In genomic region chr19:45368737-45369340, GRCh38 we compare ENCODE assay signal across 13 cellular contexts. TPM values are rescaled to one million over a fixed set of nuclear protein-coding genes. Genes with fewer than 3 reads are reported as not detected.
DNase-seq lines count a peak whose midpoint lies in the region; ATAC-seq, FAIRE-seq and TF ChIP-seq lines count a peak whose summit lies in the region.
"Had no signal": no experiment of that assay in that cellular context is flagged by ENCODE, and none has a peak within 500 bp of the region (broad histone marks: within the 10 kb centered on the region; RNA-seq: fewer than 3 reads in every experiment).

No MANE protein-coding gene starts in this region.

- ATAC-seq in GM18519 (IDR thresholded peaks at IDR 0.05; ENCODE audit: low FRiP score, unreplicated experiment) (no peak), HG02623 (IDR thresholded peaks at IDR 0.05; ENCODE audit: unreplicated experiment) (no peak)

- TF ChIP-seq POLR2A in breast epithelium (IDR thresholded peaks at IDR 0.05) (no peak), endothelial cell of umbilical vein (IDR thresholded peaks at IDR 0.05; ENCODE audit: low read depth, low read length) (no peak)

- H3K4me3 Mint-ChIP-seq in MCF 10A (ENCODE audit: unreplicated experiment) (peak overlapping the region; percentile 54), type B pancreatic cell (peak overlapping the region; percentile 78)

- no peak overlapping the region for H3K4me3 ChIP-seq in breast epithelium
- 0 out of 2 replicates have a peak overlapping the region, but pooled peaks have one; percentile 83 for H3K4me3 ChIP-seq in OCI-LY3 (ENCODE audit: low read length)
- H3K4me3 ChIP-seq in endothelial cell of umbilical vein (replicated peaks in 1 of 3; ENCODE audit: insufficient read depth in 1 of 3, low read depth in 1 of 3, low read length in 3 of 3) = peak overlapping the region in 1 of 3 experiments; percentile 14

- FAIRE-seq in endothelial cell of umbilical vein (lab: Jason Lieb, UNC) = no peak

- H3K4me1 ChIP-seq in breast epithelium (no peaks in the 10 kb centered on the region), OCI-LY3 (ENCODE audit: low read length) (peaks cover 13% of the 10 kb centered on the region; the same call in 1 of the 2 replicates), endothelial cell of umbilical vein (ENCODE audit: control insufficient read depth, extremely low read depth, insufficient read depth, low read length) (peaks cover 5% of the 10 kb centered on the region)

- DNase-seq in MCF 10A (ENCODE audit: unreplicated experiment) (no peak), breast epithelium (ENCODE audit: low spot score in 2 of 2) (no peak), endothelial cell of umbilical vein (ENCODE audit: low read depth, low spot score) (no peak), type B pancreatic cell (ENCODE audit: extremely low spot score, unreplicated experiment) (no peak), OCI-M1 (lab: John Stamatoyannopoulos, UW) (no peak)
- DNase-seq: hippocampal formation; stimulated activated CD4-positive, alpha-beta T cell treated with anti-CD3 and anti-CD28 coated beads, Interleukin-1b, Interleukin-23, amount 100 ng/mL, for 48 hours had no signal

- H3K4me2 ChIP-seq in OCI-LY3 (ENCODE audit: low read length) (peak overlapping the region; percentile 85), endothelial cell of umbilical vein (ENCODE audit: insufficient read depth, low read length) (peak overlapping the region; percentile 25)

- H3K9ac ChIP-seq in OCI-LY3 (ENCODE audit: low read length) (no peak overlapping the region), endothelial cell of umbilical vein (replicated peaks; ENCODE audit: extremely low read depth, insufficient read depth, low read length) (no peak overlapping the region)

- BruUV-seq in MCF 10A (replicated peaks; lab: Mats Ljungman, UMichigan) (TSS peak; percentile 7), endothelial cell of umbilical vein (replicated peaks; lab: Mats Ljungman, UMichigan) (no TSS peak)

- CTCF ChIA-PET in MCF 10A (lab: Yijun Ruan, JAX) (interaction anchor here (0.6 to 1.1 kb wide), 4 partner anchors 16 to 116 kb away, joined by 3 to 6 read pairs (median 4); no protein-coding TSS in a partner anchor), endothelial cell of umbilical vein (lab: Charles Lee) (interaction anchor here (1.0 to 1.6 kb wide), 2 partner anchors 21 to 34 kb away, joined by 4 to 8 read pairs; no protein-coding TSS in a partner anchor)

- H3K27ac Mint-ChIP-seq in MCF 10A (ENCODE audit: low read depth, unreplicated experiment) (no peak overlapping the region), type B pancreatic cell (no peak overlapping the region)

- intact Hi-C loops in MCF 10A (cut with micrococcal nuclease) (no loop called here), breast epithelium (cut with DNase I; ENCODE audit: low total_unique reads) (loop anchor here (2.0 kb wide), 1 partner anchor 58 kb away; no protein-coding TSS in a partner anchor), endothelial cell of umbilical vein (cut with micrococcal nuclease) (no loop called here)

- H3K27ac ChIP-seq in breast epithelium (no peak overlapping the region), OCI-LY3 (ENCODE audit: low read length) (no peak overlapping the region), endothelial cell of umbilical vein (ENCODE audit: insufficient read depth, low read depth, low read length) (no peak overlapping the region)
- H3K27ac ChIP-seq: thoracic aorta had no signal

- H3K4me1 Mint-ChIP-seq in MCF 10A (ENCODE audit: insufficient read depth, unreplicated experiment) = peaks cover 4% of the 10 kb centered on the region
- peaks cover 8% of the 10 kb centered on the region for H3K4me1 Mint-ChIP-seq in type B pancreatic cell (ENCODE audit: unreplicated experiment)

- H2AFZ ChIP-seq in OCI-LY3 (ENCODE audit: low read depth, low read length) (no peak overlapping the region), endothelial cell of umbilical vein (ENCODE audit: low read depth, low read length) (no peak overlapping the region)

- H3K36me3 Mint-ChIP-seq in MCF 10A (ENCODE audit: insufficient read depth, unreplicated experiment) (peaks cover 12% of the 10 kb centered on the region), type B pancreatic cell (no peaks in the 10 kb centered on the region)

- H3K27me3 ChIP-seq in breast epithelium (no peaks in the 10 kb centered on the region), OCI-LY3 (ENCODE audit: low read depth, low read length) (no peaks in the 10 kb centered on the region), endothelial cell of umbilical vein (ENCODE audit: control insufficient read depth in 2 of 2, insufficient read depth in 2 of 2, low read length in 2 of 2) (no peaks in the 10 kb centered on the region)

- TF ChIP-seq CTCF in MCF 10A (IDR thresholded peaks at IDR 0.05; ENCODE audit: unreplicated experiment) = no peak
- TF ChIP-seq CTCF in breast epithelium (IDR thresholded peaks at IDR 0.05) = no peak
- TF ChIP-seq CTCF in OCI-LY3 (IDR thresholded peaks at IDR 0.05; ENCODE audit: low read depth, low read length) = no peak
- TF ChIP-seq CTCF in endothelial cell of umbilical vein (IDR thresholded peaks at IDR 0.05; ENCODE audit: extremely low read depth in 1 of 2, insufficient read depth in 1 of 2, low read depth in 1 of 2, low read length in 2 of 2) = no peak
- no peak for TF ChIP-seq CTCF in type B pancreatic cell (conservative IDR thresholded peaks at IDR 0.05)

- H3K27me3 Mint-ChIP-seq in MCF 10A (ENCODE audit: insufficient read depth, unreplicated experiment) (no peaks in the 10 kb centered on the region), type B pancreatic cell (no peaks in the 10 kb centered on the region)

- H3K9me3 ChIP-seq in breast epithelium = no peaks in the 10 kb centered on the region
- no peaks in the 10 kb centered on the region for H3K9me3 ChIP-seq in OCI-LY3 (ENCODE audit: insufficient read depth, low read length)
- H3K9me3 ChIP-seq in endothelial cell of umbilical vein (replicated peaks; ENCODE audit: control insufficient read depth, insufficient read depth, low read length) = no peaks in the 10 kb centered on the region
- H3K9me3 ChIP-seq: thoracic aorta had no signal

- H3K79me2 ChIP-seq in OCI-LY3 (ENCODE audit: low read length) (peaks cover 23% of the 10 kb centered on the region), endothelial cell of umbilical vein (ENCODE audit: control insufficient read depth, insufficient read depth, low read length) (peaks cover 18% of the 10 kb centered on the region)

- dilution Hi-C loops in endothelial cell of umbilical vein (cut with MboI; ENCODE audit: extremely low pct_ligation_motif_present, low sequenced_read_pairs) = no loop called here

- H3K9me1 ChIP-seq in endothelial cell of umbilical vein (replicated peaks; ENCODE audit: control insufficient read depth, extremely low read depth, insufficient read depth, low read length) = no peaks in the 10 kb centered on the region

- H4K20me1 ChIP-seq in OCI-LY3 (ENCODE audit: insufficient read depth, low read length) = no peaks in the 10 kb centered on the region
- no peaks in the 10 kb centered on the region for H4K20me1 ChIP-seq in endothelial cell of umbilical vein (replicated peaks; ENCODE audit: control insufficient read depth, extremely low read depth, insufficient read depth, low read length)

- H3K9me3 Mint-ChIP-seq in MCF 10A (ENCODE audit: unreplicated experiment) (no peaks in the 10 kb centered on the region), type B pancreatic cell (no peaks in the 10 kb centered on the region)

- no peaks in the 10 kb centered on the region for H3K36me3 ChIP-seq in breast epithelium
- peaks cover 13% of the 10 kb centered on the region for H3K36me3 ChIP-seq in OCI-LY3 (replicated peaks; ENCODE audit: low read depth, low read length)
- peaks cover 0 to 3% of the 10 kb centered on the region in 2 experiments for H3K36me3 ChIP-seq in endothelial cell of umbilical vein (ENCODE audit: control insufficient read depth in 2 of 2, extremely low read depth in 1 of 2, insufficient read depth in 2 of 2, low read length in 2 of 2)
- H3K36me3 ChIP-seq: thoracic aorta had no signal

- POLR2A ChIA-PET in MCF 10A (lab: Yijun Ruan, JAX) (interaction anchor here (0.6 to 1.7 kb wide), 5 partner anchors 10 to 277 kb away, joined by 3 to 7 read pairs (median 3); no protein-coding TSS in a partner anchor), endothelial cell of umbilical vein (lab: Charles Lee) (no interaction called here)

RNA-seq across cellular contexts. Expression of gene ERCC2, which starts 1.5 kb away (rescaled TPM):
- total RNA-seq in MCF 10A (2022) (19.2 and 27.8 TPM in 2 replicates), breast epithelium (10 to 100 TPM in 1 of 3 donors, 1 to 10 TPM in 2; 6.4 to 11.5 (median 9.5) TPM), endothelial cell of umbilical vein (55.4 and 59.9 TPM in 2 replicates), type B pancreatic cell (ENCODE audit: low replicate concordance) (26.9 and 55.8 TPM in 2 replicates)
- polyA plus RNA-seq in endothelial cell of umbilical vein = 61.8 and 79.6 TPM in 2 replicates
- polyA plus RNA-seq in endothelial cell of umbilical vein (2011; cell fraction: cytosol; rRNA removed) = 34.0 and 34.3 TPM in 2 replicates
- 109 and 127 TPM in 2 replicates for polyA plus RNA-seq in endothelial cell of umbilical vein (2011; cell fraction: nucleus; rRNA removed)
- 63.0 and 81.8 TPM in 2 replicates for polyA plus RNA-seq in endothelial cell of umbilical vein (2012)
- 50.6 and 61.5 TPM in 2 replicates for polyA minus RNA-seq in endothelial cell of umbilical vein
- 6.1 TPM for polyA minus RNA-seq in endothelial cell of umbilical vein (2011; cell fraction: cytosol; rRNA and poly(A)+ RNA removed)
- 25.0 and 27.1 TPM in 2 replicates for polyA minus RNA-seq in endothelial cell of umbilical vein (2011; cell fraction: nucleus; rRNA and poly(A)+ RNA removed)

RNA-seq across cellular contexts. Expression of gene KLC3, which starts 28.3 kb away (rescaled TPM):
- total RNA-seq in MCF 10A (2022) (3.9 TPM in 2 replicates), breast epithelium (10 to 100 TPM in 1 of 3 donors, 1 to 10 TPM in 1, not detected in 1; 5.6 to 13.5 TPM), endothelial cell of umbilical vein (not detected in 2 replicates), type B pancreatic cell (ENCODE audit: low replicate concordance) (4.9 and 12.8 TPM in 2 replicates)
- polyA plus RNA-seq in endothelial cell of umbilical vein = not detected in 2 replicates
- not detected in 2 replicates for polyA plus RNA-seq in endothelial cell of umbilical vein (2011; cell fraction: cytosol; rRNA removed)
- polyA plus RNA-seq in endothelial cell of umbilical vein (2011; cell fraction: nucleus; rRNA removed) = not detected in 2 replicates
- not detected in 2 replicates for polyA plus RNA-seq in endothelial cell of umbilical vein (2012)
- polyA minus RNA-seq in endothelial cell of umbilical vein = 0.11 TPM in 1 of 2 replicates, not detected in the other
- polyA minus RNA-seq in endothelial cell of umbilical vein (2011; cell fraction: cytosol; rRNA and poly(A)+ RNA removed) = not detected
- not detected in 2 replicates for polyA minus RNA-seq in endothelial cell of umbilical vein (2011; cell fraction: nucleus; rRNA and poly(A)+ RNA removed)
- total RNA-seq: H4, myocyte, thoracic aorta had no signal

RNA-seq across cellular contexts. Expression of gene PPP1R13L, which starts 36.0 kb away (rescaled TPM):
- total RNA-seq in MCF 10A (2022) (142 and 161 TPM in 2 replicates), breast epithelium (10 to 100 TPM in 2 of 3 donors, 1 to 10 TPM in 1; 3.4 to 45.1 (median 34.7) TPM), endothelial cell of umbilical vein (77.4 and 84.4 TPM in 2 replicates), type B pancreatic cell (ENCODE audit: low replicate concordance) (38.6 and 110 TPM in 2 replicates)
- polyA plus RNA-seq in endothelial cell of umbilical vein = 27.8 and 28.5 TPM in 2 replicates
- polyA plus RNA-seq in endothelial cell of umbilical vein (2011; cell fraction: cytosol; rRNA removed) = 24.4 and 38.4 TPM in 2 replicates
- polyA plus RNA-seq in endothelial cell of umbilical vein (2011; cell fraction: nucleus; rRNA removed) = 55.0 and 63.4 TPM in 2 replicates
- polyA plus RNA-seq in endothelial cell of umbilical vein (2012) = 38.0 and 43.8 TPM in 2 replicates
- polyA minus RNA-seq in endothelial cell of umbilical vein = 16.3 and 23.6 TPM in 2 replicates
- 14.8 TPM for polyA minus RNA-seq in endothelial cell of umbilical vein (2011; cell fraction: cytosol; rRNA and poly(A)+ RNA removed)
- polyA minus RNA-seq in endothelial cell of umbilical vein (2011; cell fraction: nucleus; rRNA and poly(A)+ RNA removed) = 15.7 and 21.1 TPM in 2 replicates

RNA-seq across cellular contexts. Expression of gene POLR1G, which starts 37.6 kb away (rescaled TPM):
- total RNA-seq in MCF 10A (2022) (9.6 and 17.6 TPM in 2 replicates), breast epithelium (1 to 10 TPM; 2.6 to 6.9 (median 5.3) TPM), endothelial cell of umbilical vein (18.0 and 19.5 TPM in 2 replicates), type B pancreatic cell (ENCODE audit: low replicate concordance) (7.2 and 9.5 TPM in 2 replicates)
- polyA plus RNA-seq in endothelial cell of umbilical vein = 6.6 and 6.7 TPM in 2 replicates
- 7.9 and 8.1 TPM in 2 replicates for polyA plus RNA-seq in endothelial cell of umbilical vein (2011; cell fraction: cytosol; rRNA removed)
- polyA plus RNA-seq in endothelial cell of umbilical vein (2011; cell fraction: nucleus; rRNA removed) = 4.1 and 5.9 TPM in 2 replicates
- 8.4 and 9.8 TPM in 2 replicates for polyA plus RNA-seq in endothelial cell of umbilical vein (2012)
- polyA minus RNA-seq in endothelial cell of umbilical vein = 4.0 and 5.3 TPM in 2 replicates
- polyA minus RNA-seq in endothelial cell of umbilical vein (2011; cell fraction: cytosol; rRNA and poly(A)+ RNA removed) = 10.7 TPM
- 1.6 and 2.1 TPM in 2 replicates for polyA minus RNA-seq in endothelial cell of umbilical vein (2011; cell fraction: nucleus; rRNA and poly(A)+ RNA removed)

RNA-seq across cellular contexts. Expression of gene CKM, which starts 46.2 kb away (rescaled TPM):
- total RNA-seq in MCF 10A (2022) (not detected in 2 replicates), breast epithelium (not detected), endothelial cell of umbilical vein (not detected in 2 replicates), type B pancreatic cell (ENCODE audit: low replicate concordance) (0.24 and 1.4 TPM in 2 replicates)
- polyA plus RNA-seq in endothelial cell of umbilical vein = not detected in 2 replicates
- 0.04 and 0.10 TPM in 2 replicates for polyA plus RNA-seq in endothelial cell of umbilical vein (2011; cell fraction: cytosol; rRNA removed)
- not detected in 2 replicates for polyA plus RNA-seq in endothelial cell of umbilical vein (2011; cell fraction: nucleus; rRNA removed)
- not detected in 2 replicates for polyA plus RNA-seq in endothelial cell of umbilical vein (2012)
- polyA minus RNA-seq in endothelial cell of umbilical vein = not detected in 2 replicates
- polyA minus RNA-seq in endothelial cell of umbilical vein (2011; cell fraction: cytosol; rRNA and poly(A)+ RNA removed) = not detected
- polyA minus RNA-seq in endothelial cell of umbilical vein (2011; cell fraction: nucleus; rRNA and poly(A)+ RNA removed) = not detected in 2 replicates
- total RNA-seq: H4 had no signal
